Comparison of ENCODE assay signal across 1 cellular context in the genomic region with DNA sequence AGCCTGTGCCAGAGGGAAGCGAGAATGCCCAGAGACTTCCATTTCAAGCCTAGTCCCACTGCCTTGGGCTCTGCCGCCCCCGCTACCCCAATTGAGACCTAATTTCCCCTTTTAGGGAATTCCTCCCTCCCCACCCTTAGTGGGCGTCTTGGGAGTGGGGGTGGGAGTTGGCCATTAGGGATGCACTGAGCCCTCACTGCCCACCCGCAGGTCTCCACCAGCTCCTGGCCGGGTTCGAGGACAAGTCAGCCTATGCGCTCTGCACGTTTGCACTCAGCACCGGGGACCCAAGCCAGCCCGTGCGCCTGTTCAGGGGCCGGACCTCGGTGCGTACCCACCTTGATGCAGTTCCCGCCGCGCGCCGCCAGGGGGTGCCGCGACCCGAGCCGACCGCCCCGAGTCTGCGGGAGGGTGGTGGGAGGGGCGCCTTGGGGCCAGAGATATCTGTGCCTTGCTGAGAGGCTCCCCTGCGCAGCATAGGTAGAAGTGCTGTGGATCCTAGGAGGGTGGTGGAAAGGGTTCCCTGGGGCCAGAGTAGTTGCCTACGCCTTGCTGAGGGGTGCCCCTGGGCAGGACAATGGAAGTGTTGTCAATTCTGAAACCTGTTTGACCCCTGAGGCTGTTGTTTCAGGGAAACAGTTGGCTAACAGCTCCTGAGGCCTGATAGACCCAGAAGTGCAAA.
TF ChIP-seq lines count a peak whose summit lies in the region.

No MANE protein-coding gene starts in this region.

TF ChIP-seq in HepG2, 621 proteins besides CTCF, POLR2A, EP300 and RAD21 (continued from another document and continues in another):
- TF ChIP-seq, protein P1, sequence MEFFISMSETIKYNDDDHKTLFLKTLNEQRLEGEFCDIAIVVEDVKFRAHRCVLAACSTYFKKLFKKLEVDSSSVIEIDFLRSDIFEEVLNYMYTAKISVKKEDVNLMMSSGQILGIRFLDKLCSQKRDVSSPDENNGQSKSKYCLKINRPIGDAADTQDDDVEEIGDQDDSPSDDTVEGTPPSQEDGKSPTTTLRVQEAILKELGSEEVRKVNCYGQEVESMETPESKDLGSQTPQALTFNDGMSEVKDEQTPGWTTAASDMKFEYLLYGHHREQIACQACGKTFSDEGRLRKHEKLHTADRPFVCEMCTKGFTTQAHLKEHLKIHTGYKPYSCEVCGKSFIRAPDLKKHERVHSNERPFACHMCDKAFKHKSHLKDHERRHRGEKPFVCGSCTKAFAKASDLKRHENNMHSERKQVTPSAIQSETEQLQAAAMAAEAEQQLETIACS (CRISPR knock-in tag; IDR thresholded peaks at IDR 0.05), result no peak
- TF ChIP-seq, protein P2, sequence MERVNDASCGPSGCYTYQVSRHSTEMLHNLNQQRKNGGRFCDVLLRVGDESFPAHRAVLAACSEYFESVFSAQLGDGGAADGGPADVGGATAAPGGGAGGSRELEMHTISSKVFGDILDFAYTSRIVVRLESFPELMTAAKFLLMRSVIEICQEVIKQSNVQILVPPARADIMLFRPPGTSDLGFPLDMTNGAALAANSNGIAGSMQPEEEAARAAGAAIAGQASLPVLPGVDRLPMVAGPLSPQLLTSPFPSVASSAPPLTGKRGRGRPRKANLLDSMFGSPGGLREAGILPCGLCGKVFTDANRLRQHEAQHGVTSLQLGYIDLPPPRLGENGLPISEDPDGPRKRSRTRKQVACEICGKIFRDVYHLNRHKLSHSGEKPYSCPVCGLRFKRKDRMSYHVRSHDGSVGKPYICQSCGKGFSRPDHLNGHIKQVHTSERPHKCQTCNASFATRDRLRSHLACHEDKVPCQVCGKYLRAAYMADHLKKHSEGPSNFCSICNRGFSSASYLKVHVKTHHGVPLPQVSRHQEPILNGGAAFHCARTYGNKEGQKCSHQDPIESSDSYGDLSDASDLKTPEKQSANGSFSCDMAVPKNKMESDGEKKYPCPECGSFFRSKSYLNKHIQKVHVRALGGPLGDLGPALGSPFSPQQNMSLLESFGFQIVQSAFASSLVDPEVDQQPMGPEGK (CRISPR knock-in tag; IDR thresholded peaks at IDR 0.05), result peak; percentile 94
- no peak for TF ChIP-seq KDM5A (IDR thresholded peaks at IDR 0.05; ENCODE audit: borderline replicate concordance, low read length)
- TF ChIP-seq EED (CRISPR knock-in tag; IDR thresholded peaks at IDR 0.05), result no peak; the same call in 1 of the 2 replicates
- TF ChIP-seq FOXJ3 (CRISPR knock-in tag; IDR thresholded peaks at IDR 0.05; ENCODE audit: borderline replicate concordance), result no peak
- TF ChIP-seq ZNF766 (CRISPR knock-in tag; IDR thresholded peaks at IDR 0.05; ENCODE audit: borderline replicate concordance), result no peak
- TF ChIP-seq ZNF678 (CRISPR knock-in tag; IDR thresholded peaks at IDR 0.05), result no peak
- TF ChIP-seq RFX3 (CRISPR knock-in tag; IDR thresholded peaks at IDR 0.05), result 0 out of 2 replicates have a peak, but pooled peaks have one; percentile 29
- 0 out of 2 replicates have a peak, but pooled peaks have one; percentile 19 for TF ChIP-seq CHD2 (IDR thresholded peaks at IDR 0.05; ENCODE audit: low read depth, low read length)
- TF ChIP-seq, protein P3, sequence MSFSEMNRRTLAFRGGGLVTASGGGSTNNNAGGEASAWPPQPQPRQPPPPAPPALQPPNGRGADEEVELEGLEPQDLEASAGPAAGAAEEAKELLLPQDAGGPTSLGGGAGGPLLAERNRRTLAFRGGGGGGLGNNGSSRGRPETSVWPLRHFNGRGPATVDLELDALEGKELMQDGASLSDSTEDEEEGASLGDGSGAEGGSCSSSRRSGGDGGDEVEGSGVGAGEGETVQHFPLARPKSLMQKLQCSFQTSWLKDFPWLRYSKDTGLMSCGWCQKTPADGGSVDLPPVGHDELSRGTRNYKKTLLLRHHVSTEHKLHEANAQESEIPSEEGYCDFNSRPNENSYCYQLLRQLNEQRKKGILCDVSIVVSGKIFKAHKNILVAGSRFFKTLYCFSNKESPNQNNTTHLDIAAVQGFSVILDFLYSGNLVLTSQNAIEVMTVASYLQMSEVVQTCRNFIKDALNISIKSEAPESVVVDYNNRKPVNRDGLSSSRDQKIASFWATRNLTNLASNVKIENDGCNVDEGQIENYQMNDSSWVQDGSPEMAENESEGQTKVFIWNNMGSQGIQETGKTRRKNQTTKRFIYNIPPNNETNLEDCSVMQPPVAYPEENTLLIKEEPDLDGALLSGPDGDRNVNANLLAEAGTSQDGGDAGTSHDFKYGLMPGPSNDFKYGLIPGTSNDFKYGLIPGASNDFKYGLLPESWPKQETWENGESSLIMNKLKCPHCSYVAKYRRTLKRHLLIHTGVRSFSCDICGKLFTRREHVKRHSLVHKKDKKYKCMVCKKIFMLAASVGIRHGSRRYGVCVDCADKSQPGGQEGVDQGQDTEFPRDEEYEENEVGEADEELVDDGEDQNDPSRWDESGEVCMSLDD (CRISPR knock-in tag; IDR thresholded peaks at IDR 0.05; ENCODE audit: borderline replicate concordance), result no peak
- TF ChIP-seq, protein P4, sequence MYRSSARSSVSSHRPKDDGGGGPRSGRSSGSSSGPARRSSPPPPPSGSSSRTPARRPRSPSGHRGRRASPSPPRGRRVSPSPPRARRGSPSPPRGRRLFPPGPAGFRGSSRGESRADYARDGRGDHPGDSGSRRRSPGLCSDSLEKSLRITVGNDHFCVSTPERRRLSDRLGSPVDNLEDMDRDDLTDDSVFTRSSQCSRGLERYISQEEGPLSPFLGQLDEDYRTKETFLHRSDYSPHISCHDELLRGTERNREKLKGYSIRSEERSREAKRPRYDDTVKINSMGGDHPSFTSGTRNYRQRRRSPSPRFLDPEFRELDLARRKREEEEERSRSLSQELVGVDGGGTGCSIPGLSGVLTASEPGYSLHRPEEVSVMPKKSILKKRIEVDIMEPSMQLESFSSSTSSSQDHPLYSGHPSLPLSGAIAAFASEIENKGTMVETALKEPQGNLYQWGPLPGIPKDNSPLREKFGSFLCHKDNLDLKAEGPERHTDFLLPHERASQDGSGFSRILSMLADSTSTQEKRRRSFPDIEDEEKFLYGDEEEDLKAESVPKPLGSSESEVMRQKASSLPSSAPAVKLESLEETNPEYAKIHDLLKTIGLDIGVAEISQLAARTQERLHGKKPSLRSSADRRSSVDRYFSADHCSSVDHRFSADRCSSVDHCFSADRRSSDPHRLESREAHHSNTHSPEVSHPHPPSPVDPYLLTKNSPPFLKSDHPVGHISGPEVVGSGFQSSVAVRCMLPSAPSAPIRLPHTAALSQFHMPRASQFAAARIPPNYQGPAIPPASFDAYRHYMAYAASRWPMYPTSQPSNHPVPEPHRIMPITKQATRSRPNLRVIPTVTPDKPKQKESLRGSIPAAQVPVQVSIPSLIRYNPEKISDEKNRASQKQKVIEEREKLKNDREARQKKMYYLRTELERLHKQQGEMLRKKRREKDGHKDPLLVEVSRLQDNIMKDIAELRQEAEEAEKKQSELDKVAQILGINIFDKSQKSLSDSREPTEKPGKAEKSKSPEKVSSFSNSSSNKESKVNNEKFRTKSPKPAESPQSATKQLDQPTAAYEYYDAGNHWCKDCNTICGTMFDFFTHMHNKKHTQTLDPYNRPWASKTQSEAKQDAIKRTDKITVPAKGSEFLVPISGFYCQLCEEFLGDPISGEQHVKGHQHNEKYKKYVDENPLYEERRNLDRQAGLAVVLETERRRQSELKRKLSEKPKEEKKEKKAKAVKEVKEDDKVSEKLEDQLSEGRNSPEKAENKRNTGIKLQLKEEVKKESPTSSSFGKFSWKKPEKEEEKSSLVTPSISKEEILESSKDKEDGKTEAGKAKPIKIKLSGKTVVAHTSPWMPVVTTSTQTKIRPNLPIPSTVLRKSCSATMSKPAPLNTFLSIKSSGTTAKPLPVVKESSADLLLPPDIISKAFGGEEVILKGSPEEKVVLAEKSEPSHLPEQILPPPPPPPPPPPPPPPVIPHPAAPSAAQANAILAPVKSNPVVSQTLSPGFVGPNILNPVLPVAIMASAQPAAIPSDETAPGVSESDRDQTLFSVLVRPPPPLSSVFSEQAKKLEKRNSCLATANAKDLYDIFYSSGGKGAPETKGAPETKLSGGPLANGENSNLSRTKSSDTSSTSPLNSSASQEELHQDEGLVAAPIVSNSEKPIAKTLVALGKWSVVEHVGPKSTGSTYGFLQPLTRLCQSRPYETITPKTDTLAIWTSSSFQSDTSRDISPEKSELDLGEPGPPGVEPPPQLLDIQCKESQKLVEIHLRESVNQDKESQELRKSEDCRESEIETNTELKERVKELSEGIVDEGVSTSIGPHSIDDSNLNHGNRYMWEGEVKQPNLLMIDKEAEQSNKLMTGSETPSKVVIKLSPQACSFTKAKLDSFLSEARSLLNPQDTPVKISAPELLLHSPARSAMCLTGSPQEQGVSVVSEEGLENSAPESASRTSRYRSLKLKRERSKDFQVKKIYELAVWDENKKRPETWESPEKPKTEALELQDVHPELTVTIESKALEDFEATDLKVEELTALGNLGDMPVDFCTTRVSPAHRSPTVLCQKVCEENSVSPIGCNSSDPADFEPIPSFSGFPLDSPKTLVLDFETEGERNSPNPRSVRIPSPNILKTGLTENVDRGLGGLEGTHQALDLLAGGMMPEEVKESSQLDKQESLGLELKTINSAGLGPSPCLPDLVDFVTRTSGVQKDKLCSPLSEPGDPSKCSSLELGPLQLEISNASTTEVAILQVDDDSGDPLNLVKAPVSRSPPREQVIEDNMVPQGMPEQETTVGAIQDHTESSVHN (CRISPR knock-in tag; IDR thresholded peaks at IDR 0.05), result no peak; the same call in 1 of the 2 replicates
- TF ChIP-seq GABPB1 (CRISPR knock-in tag; IDR thresholded peaks at IDR 0.05), result peak; percentile 85
- no peak for TF ChIP-seq ZSCAN20 (CRISPR knock-in tag; IDR thresholded peaks at IDR 0.05; ENCODE audit: borderline replicate concordance)
- 0 out of 2 replicates have a peak, but pooled peaks have one; percentile 60 for TF ChIP-seq PCBP1 (IDR thresholded peaks at IDR 0.05; ENCODE audit: borderline replicate concordance, low read depth, low read length)
- TF ChIP-seq ZMYM4 (CRISPR knock-in tag; IDR thresholded peaks at IDR 0.05), result peak; percentile 72; the same call in 1 of the 2 replicates
- no peak; the same call in 1 of the 2 replicates for TF ChIP-seq ZNF558 (CRISPR knock-in tag; IDR thresholded peaks at IDR 0.05; ENCODE audit: borderline replicate concordance)
- TF ChIP-seq SALL1 (CRISPR knock-in tag; IDR thresholded peaks at IDR 0.05), result peak; percentile 95
- no peak for TF ChIP-seq TRIM24 (CRISPR knock-in tag; IDR thresholded peaks at IDR 0.05)
- TF ChIP-seq, protein P5, sequence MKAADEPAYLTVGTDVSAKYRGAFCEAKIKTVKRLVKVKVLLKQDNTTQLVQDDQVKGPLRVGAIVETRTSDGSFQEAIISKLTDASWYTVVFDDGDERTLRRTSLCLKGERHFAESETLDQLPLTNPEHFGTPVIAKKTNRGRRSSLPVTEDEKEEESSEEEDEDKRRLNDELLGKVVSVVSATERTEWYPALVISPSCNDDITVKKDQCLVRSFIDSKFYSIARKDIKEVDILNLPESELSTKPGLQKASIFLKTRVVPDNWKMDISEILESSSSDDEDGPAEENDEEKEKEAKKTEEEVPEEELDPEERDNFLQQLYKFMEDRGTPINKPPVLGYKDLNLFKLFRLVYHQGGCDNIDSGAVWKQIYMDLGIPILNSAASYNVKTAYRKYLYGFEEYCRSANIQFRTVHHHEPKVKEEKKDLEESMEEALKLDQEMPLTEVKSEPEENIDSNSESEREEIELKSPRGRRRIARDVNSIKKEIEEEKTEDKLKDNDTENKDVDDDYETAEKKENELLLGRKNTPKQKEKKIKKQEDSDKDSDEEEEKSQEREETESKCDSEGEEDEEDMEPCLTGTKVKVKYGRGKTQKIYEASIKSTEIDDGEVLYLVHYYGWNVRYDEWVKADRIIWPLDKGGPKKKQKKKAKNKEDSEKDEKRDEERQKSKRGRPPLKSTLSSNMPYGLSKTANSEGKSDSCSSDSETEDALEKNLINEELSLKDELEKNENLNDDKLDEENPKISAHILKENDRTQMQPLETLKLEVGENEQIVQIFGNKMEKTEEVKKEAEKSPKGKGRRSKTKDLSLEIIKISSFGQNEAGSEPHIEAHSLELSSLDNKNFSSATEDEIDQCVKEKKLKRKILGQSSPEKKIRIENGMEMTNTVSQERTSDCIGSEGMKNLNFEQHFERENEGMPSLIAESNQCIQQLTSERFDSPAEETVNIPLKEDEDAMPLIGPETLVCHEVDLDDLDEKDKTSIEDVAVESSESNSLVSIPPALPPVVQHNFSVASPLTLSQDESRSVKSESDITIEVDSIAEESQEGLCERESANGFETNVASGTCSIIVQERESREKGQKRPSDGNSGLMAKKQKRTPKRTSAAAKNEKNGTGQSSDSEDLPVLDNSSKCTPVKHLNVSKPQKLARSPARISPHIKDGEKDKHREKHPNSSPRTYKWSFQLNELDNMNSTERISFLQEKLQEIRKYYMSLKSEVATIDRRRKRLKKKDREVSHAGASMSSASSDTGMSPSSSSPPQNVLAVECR (CRISPR knock-in tag; IDR thresholded peaks at IDR 0.05; ENCODE audit: borderline replicate concordance), result peak; percentile 69; the same call in 1 of the 2 replicates
- TF ChIP-seq ATAD3A (CRISPR knock-in tag; IDR thresholded peaks at IDR 0.05), result peak; percentile 91; the same call in 1 of the 2 replicates
- no peak; the same call in 1 of the 2 replicates for TF ChIP-seq SETDB1 (CRISPR knock-in tag; IDR thresholded peaks at IDR 0.05; ENCODE audit: borderline replicate concordance)
- TF ChIP-seq, protein P6, sequence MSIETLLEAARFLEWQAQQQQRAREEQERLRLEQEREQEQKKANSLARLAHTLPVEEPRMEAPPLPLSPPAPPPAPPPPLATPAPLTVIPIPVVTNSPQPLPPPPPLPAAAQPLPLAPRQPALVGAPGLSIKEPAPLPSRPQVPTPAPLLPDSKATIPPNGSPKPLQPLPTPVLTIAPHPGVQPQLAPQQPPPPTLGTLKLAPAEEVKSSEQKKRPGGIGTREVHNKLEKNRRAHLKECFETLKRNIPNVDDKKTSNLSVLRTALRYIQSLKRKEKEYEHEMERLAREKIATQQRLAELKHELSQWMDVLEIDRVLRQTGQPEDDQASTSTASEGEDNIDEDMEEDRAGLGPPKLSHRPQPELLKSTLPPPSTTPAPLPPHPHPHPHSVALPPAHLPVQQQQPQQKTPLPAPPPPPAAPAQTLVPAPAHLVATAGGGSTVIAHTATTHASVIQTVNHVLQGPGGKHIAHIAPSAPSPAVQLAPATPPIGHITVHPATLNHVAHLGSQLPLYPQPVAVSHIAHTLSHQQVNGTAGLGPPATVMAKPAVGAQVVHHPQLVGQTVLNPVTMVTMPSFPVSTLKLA (IDR thresholded peaks at IDR 0.05), result no peak
- TF ChIP-seq, protein P7, sequence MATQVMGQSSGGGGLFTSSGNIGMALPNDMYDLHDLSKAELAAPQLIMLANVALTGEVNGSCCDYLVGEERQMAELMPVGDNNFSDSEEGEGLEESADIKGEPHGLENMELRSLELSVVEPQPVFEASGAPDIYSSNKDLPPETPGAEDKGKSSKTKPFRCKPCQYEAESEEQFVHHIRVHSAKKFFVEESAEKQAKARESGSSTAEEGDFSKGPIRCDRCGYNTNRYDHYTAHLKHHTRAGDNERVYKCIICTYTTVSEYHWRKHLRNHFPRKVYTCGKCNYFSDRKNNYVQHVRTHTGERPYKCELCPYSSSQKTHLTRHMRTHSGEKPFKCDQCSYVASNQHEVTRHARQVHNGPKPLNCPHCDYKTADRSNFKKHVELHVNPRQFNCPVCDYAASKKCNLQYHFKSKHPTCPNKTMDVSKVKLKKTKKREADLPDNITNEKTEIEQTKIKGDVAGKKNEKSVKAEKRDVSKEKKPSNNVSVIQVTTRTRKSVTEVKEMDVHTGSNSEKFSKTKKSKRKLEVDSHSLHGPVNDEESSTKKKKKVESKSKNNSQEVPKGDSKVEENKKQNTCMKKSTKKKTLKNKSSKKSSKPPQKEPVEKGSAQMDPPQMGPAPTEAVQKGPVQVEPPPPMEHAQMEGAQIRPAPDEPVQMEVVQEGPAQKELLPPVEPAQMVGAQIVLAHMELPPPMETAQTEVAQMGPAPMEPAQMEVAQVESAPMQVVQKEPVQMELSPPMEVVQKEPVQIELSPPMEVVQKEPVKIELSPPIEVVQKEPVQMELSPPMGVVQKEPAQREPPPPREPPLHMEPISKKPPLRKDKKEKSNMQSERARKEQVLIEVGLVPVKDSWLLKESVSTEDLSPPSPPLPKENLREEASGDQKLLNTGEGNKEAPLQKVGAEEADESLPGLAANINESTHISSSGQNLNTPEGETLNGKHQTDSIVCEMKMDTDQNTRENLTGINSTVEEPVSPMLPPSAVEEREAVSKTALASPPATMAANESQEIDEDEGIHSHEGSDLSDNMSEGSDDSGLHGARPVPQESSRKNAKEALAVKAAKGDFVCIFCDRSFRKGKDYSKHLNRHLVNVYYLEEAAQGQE (IDR thresholded peaks at IDR 0.05; ENCODE audit: borderline replicate concordance in 1 of 2, low read depth in 1 of 2, low read length in 2 of 2), result no peak
- no peak for TF ChIP-seq ZNF780A (CRISPR knock-in tag; IDR thresholded peaks at IDR 0.05)
